In genomic region chr5:125061726-125062125, GRCh38 we compare ENCODE assay signal across 7 cellular contexts.
"Had no signal": no experiment of that assay in that cellular context is flagged by ENCODE, and none has a peak within 500 bp of the region (broad histone marks: within the 10 kb centered on the region; RNA-seq: fewer than 3 reads in every experiment).

No MANE protein-coding gene starts in this region.

- ATAC-seq: GM23338, K562 had no signal

- H2AFZ ChIP-seq: GM23338 had no signal

- DNase-seq: H9, HCEC 1CT, IMR-90, KG1 had no signal

- H3K4me2 ChIP-seq: GM23338 had no signal

- H3K4me3 ChIP-seq: GM23338, K562 had no signal

- H3K27ac ChIP-seq: HL-60 had no signal

- H3K4me3 Mint-ChIP-seq: GM23338, H9 had no signal

- H3K27ac Mint-ChIP-seq: GM23338 had no signal

- H3K9me3 Mint-ChIP-seq: GM23338 had no signal
